8 cellular contexts compared by ENCODE assay signal in genomic region chrX:69616520-69617203, GRCh38. TPM values are rescaled to one million over a fixed set of nuclear protein-coding genes. Genes with fewer than 3 reads are reported as not detected.
DNase-seq lines count a peak whose midpoint lies in the region; ATAC-seq and TF ChIP-seq lines count a peak whose summit lies in the region.

No MANE protein-coding gene starts in this region.

- TF ChIP-seq CTCF in osteocyte (IDR thresholded peaks at IDR 0.05) (no peak), GM20000 (IDR thresholded peaks at IDR 0.05; ENCODE audit: extremely low read depth, missing control alignments) (no peak)

- H3K9me3 Mint-ChIP-seq in activated T-cell treated with anti-CD3 and anti-CD28 coated beads, Interleukin-2, amount 50 U/mL, for 4 hours = no peaks in the 10 kb centered on the region
- H3K9me3 Mint-ChIP-seq in osteocyte (ENCODE audit: unreplicated experiment) = no peaks in the 10 kb centered on the region

- peaks cover 11% of the 10 kb centered on the region for H3K27me3 Mint-ChIP-seq in activated T-cell treated with anti-CD3 and anti-CD28 coated beads, Interleukin-2, amount 50 U/mL, for 4 hours (ENCODE audit: low read depth)
- H3K27me3 Mint-ChIP-seq in osteocyte (ENCODE audit: unreplicated experiment) = peaks cover 6% of the 10 kb centered on the region

- peak; percentile 11 to 23 for ATAC-seq in activated T-cell treated with anti-CD3 and anti-CD28 coated beads, Interleukin-2, amount 50 U/mL, for 4 hours

- H3K4me3 Mint-ChIP-seq in activated T-cell treated with anti-CD3 and anti-CD28 coated beads, Interleukin-2, amount 50 U/mL, for 4 hours = peak overlapping the region; percentile 81
- H3K4me3 Mint-ChIP-seq in osteocyte (ENCODE audit: unreplicated experiment) = peak overlapping the region; percentile 50

- H3K36me3 Mint-ChIP-seq in activated T-cell treated with anti-CD3 and anti-CD28 coated beads, Interleukin-2, amount 50 U/mL, for 4 hours (ENCODE audit: insufficient read depth) = no peaks in the 10 kb centered on the region
- H3K36me3 Mint-ChIP-seq in osteocyte (ENCODE audit: unreplicated experiment) = no peaks in the 10 kb centered on the region

- H3K27ac Mint-ChIP-seq in osteocyte (ENCODE audit: unreplicated experiment) = no peak overlapping the region

- H3K4me1 Mint-ChIP-seq in activated T-cell treated with anti-CD3 and anti-CD28 coated beads, Interleukin-2, amount 50 U/mL, for 4 hours (ENCODE audit: low read depth) = peaks cover 28% of the 10 kb centered on the region
- H3K4me1 Mint-ChIP-seq in osteocyte (ENCODE audit: unreplicated experiment) = no peaks in the 10 kb centered on the region

- DNase-seq in NCI-H748 (lab: John Stamatoyannopoulos, UW; ENCODE audit: unreplicated experiment) = peak; percentile 33
- no peak for DNase-seq in NCI-H748 treated with DMSO at 0.1 percent for 48 hours (lab: John Stamatoyannopoulos, UW)
- DNase-seq in activated T-cell treated with anti-CD3 and anti-CD28 coated beads, Interleukin-2, amount 50 U/mL, for 4 hours = peak; percentile 5
- DNase-seq in globus pallidus (ENCODE audit: low spot score) = peak; percentile 10
- no peak for DNase-seq in osteocyte (ENCODE audit: extremely low spot score, unreplicated experiment)
- no peak for DNase-seq in GM19238 (ENCODE audit: insufficient read length, low spot score)
- no peak for DNase-seq in NCI-H146 treated with DMSO at 0.1 percent for 48 hours (lab: John Stamatoyannopoulos, UW; ENCODE audit: unreplicated experiment)
- no peak for DNase-seq in GM20000 (ENCODE audit: low spot score)

RNA-seq across cellular contexts. Expression of gene EDA, which starts 0.7 kb away (rescaled TPM):
- total RNA-seq in activated T-cell treated with anti-CD3 and anti-CD28 coated beads, Interleukin-2, amount 50 U/mL, for 4 hours = 1 to 10 TPM in 2 of 3 donors, under 1 TPM in 1; 0.42 to 2.6 (median 1.2) TPM
- total RNA-seq in osteocyte = not detected in 2 replicates

Comparison
In these comparisons a context has a peak if more than half of its experiments do, and no peak if none do; other contexts are left out.
1. DNase-seq: peak in NCI-H748 (single experiment), activated T-cell treated with anti-CD3 and anti-CD28 coated beads, Interleukin-2, amount 50 U/mL, for 4 hours (single experiment) and globus pallidus (single experiment); none in NCI-H748 treated with DMSO at 0.1 percent for 48 hours (single experiment), osteocyte (single experiment), GM19238 (single experiment), NCI-H146 treated with DMSO at 0.1 percent for 48 hours (single experiment) and GM20000 (single experiment).